11 cellular contexts compared by ENCODE assay signal in genomic region chr6:16982827-16983226, GRCh38.
DNase-seq lines count a peak whose midpoint lies in the region; ATAC-seq and TF ChIP-seq lines count a peak whose summit lies in the region.
"Had no signal": no experiment of that assay in that cellular context is flagged by ENCODE, and none has a peak within 500 bp of the region (broad histone marks: within the 10 kb centered on the region; RNA-seq: fewer than 3 reads in every experiment).

No MANE protein-coding gene starts in this region.

- H3K4me1 ChIP-seq in psoas muscle = no peaks in the 10 kb centered on the region
- no peaks in the 10 kb centered on the region for H3K4me1 ChIP-seq in trophoblast cell (ENCODE audit: control insufficient read depth in 1 of 2, insufficient read depth in 2 of 2, low read length in 2 of 2)

- in situ Hi-C loops in astrocyte of the spinal cord (cut with HindIII; ENCODE audit: low sequenced_read_pairs) = no loop called here

- no peak overlapping the region for H2BK120ac ChIP-seq in trophoblast cell (ENCODE audit: insufficient read depth, low read length, poor library complexity)

- no peaks in the 10 kb centered on the region for H3K79me2 ChIP-seq in trophoblast cell (ENCODE audit: control insufficient read depth, insufficient read depth, low read length, poor library complexity)

- no peaks in the 10 kb centered on the region for H3K79me1 ChIP-seq in trophoblast cell (ENCODE audit: low read length)

- H3K9me3 ChIP-seq in psoas muscle = no peaks in the 10 kb centered on the region
- H3K9me3 ChIP-seq in trophoblast cell (ENCODE audit: insufficient read depth, low read depth, low read length) = no peaks in the 10 kb centered on the region
- H3K9me3 ChIP-seq: suprapubic skin had no signal

- H2BK5ac ChIP-seq in trophoblast cell (ENCODE audit: low read depth, low read length, poor library complexity) = no peak overlapping the region

- WGBS in psoas muscle, 3 donors = 27 to 37% (median 28%) methylated on average over 3 of the region's 3 CpGs
- no CpG with 5 or more reads among the region's 3 CpGs for WGBS in trophoblast cell (ENCODE audit: extremely low coverage, insufficient coverage, insufficient read length)

- H3K14ac ChIP-seq in trophoblast cell (ENCODE audit: low read length) = no peak overlapping the region

- H4K8ac ChIP-seq in trophoblast cell (ENCODE audit: low read depth, low read length) = no peak overlapping the region

- no peak overlapping the region for H4K91ac ChIP-seq in trophoblast cell (ENCODE audit: low read depth, low read length)

- no peak overlapping the region for H2AK5ac ChIP-seq in trophoblast cell (ENCODE audit: low read length)

- H3K36me3 ChIP-seq in psoas muscle (ENCODE audit: insufficient read depth in 1 of 2, low read depth in 1 of 2) (no peaks in the 10 kb centered on the region), trophoblast cell (ENCODE audit: control insufficient read depth in 1 of 2, insufficient read depth in 2 of 2, low read length in 2 of 2) (no peaks in the 10 kb centered on the region)
- H3K36me3 ChIP-seq: suprapubic skin had no signal

- H3K4me2 ChIP-seq in trophoblast cell (ENCODE audit: low read length) = no peak overlapping the region

- no peak overlapping the region for H2BK12ac ChIP-seq in trophoblast cell (ENCODE audit: low read length)

- intact Hi-C loops in psoas muscle (cut with DNase I) = no loop called here

- H4K12ac ChIP-seq in trophoblast cell (ENCODE audit: low read depth, low read length) = no peak overlapping the region

- H3K18ac ChIP-seq in trophoblast cell (ENCODE audit: low read length) = no peak overlapping the region

- ATAC-seq in HG02870 (IDR thresholded peaks at IDR 0.05; ENCODE audit: unreplicated experiment) (peak; percentile 80), psoas muscle (peak in 3 of 4 donors; percentile 22 to 51 (median 41))

- no peak overlapping the region for H2AFZ ChIP-seq in trophoblast cell (ENCODE audit: insufficient read depth, low read length, poor library complexity)

- DNase-seq in GM12865 (ENCODE audit: low read depth) = peak; percentile 57
- peak; percentile 92 for DNase-seq in astrocyte of the spinal cord (ENCODE audit: low read depth, low spot score)
- DNase-seq in psoas muscle = no peak
- DNase-seq in NCI-H526 treated with DMSO at 0.1 percent for 48 hours (lab: John Stamatoyannopoulos, UW) = no peak
- DNase-seq in cerebellar cortex (ENCODE audit: low spot score) = no peak
- no peak for DNase-seq in trophoblast cell
- DNase-seq: DMS79 treated with DMSO at 0.1 percent for 48 hours, NCI-H1105 treated with DMSO at 0.1 percent for 48 hours had no signal

- H3K27me3 ChIP-seq in psoas muscle (ENCODE audit: insufficient read depth in 3 of 3, low read length in 2 of 3) (peaks cover 0 to 22% (median 3%) of the 10 kb centered on the region in 3 donors), trophoblast cell (ENCODE audit: insufficient read depth, low read length) (no peaks in the 10 kb centered on the region)

- no peak overlapping the region for H3K4ac ChIP-seq in trophoblast cell (ENCODE audit: low read depth, low read length)

- no peak overlapping the region for H3K4me3 ChIP-seq in GM12865 (ENCODE audit: low read depth, low read length)
- H3K4me3 ChIP-seq in astrocyte of the spinal cord (ENCODE audit: low read depth, low read length) = no peak overlapping the region
- H3K4me3 ChIP-seq in psoas muscle = no peak overlapping the region
- no peak overlapping the region for H3K4me3 ChIP-seq in trophoblast cell (ENCODE audit: low read depth, low read length)
- H3K4me3 ChIP-seq: suprapubic skin had no signal

- H3K9ac ChIP-seq in trophoblast cell (ENCODE audit: low read length) = no peak overlapping the region

- no peak overlapping the region for H3K23ac ChIP-seq in trophoblast cell (ENCODE audit: low read length)

- TF ChIP-seq CTCF in GM12865 (IDR thresholded peaks at IDR 0.05; ENCODE audit: insufficient read depth, low read depth, low read length, missing control alignments) (no peak), astrocyte of the spinal cord (IDR thresholded peaks at IDR 0.05; ENCODE audit: low read depth, low read length) (no peak), psoas muscle (IDR thresholded peaks at IDR 0.05) (no peak)

- H3K27ac ChIP-seq in psoas muscle (no peak overlapping the region), trophoblast cell (ENCODE audit: low read depth, low read length) (no peak overlapping the region)
- H3K27ac ChIP-seq: HL-60, suprapubic skin had no signal

Comparison
In these comparisons a context has a peak if more than half of its experiments do, and no peak if none do; other contexts are left out.
1. DNase-seq: peak in GM12865 (single experiment) and astrocyte of the spinal cord (single experiment); none in psoas muscle (0 of 2), NCI-H526 treated with DMSO at 0.1 percent for 48 hours (single experiment), cerebellar cortex (single experiment) and trophoblast cell (0 of 2).